In genomic region chr19:7868671-7869452, GRCh38 we compare ENCODE assay signal across 8 cellular contexts. TPM values are rescaled to one million over a fixed set of nuclear protein-coding genes. Genes with fewer than 3 reads are reported as not detected.
DNase-seq lines count a peak whose midpoint lies in the region; ATAC-seq, FAIRE-seq and TF ChIP-seq lines count a peak whose summit lies in the region.

No MANE protein-coding gene starts in this region.

- peaks cover 24 to 39% (median 36%) of the 10 kb centered on the region in 7 donors for H3K4me1 Mint-ChIP-seq in naive thymus-derived CD4-positive, alpha-beta T cell
- H3K4me1 Mint-ChIP-seq in stimulated activated memory B cell treated with anti-CD40 and anti-IgM and Interleukin-4, amounts not matched to agents 10 μg/mL and 1 μg/mL and 100 μg/mL, for 72 hours = peaks cover 53% of the 10 kb centered on the region

- peaks cover 0 to 62% (median 8%) of the 10 kb centered on the region in 5 donors for H3K27me3 Mint-ChIP-seq in naive thymus-derived CD4-positive, alpha-beta T cell
- H3K27me3 Mint-ChIP-seq in stimulated activated memory B cell treated with anti-CD40 and anti-IgM and Interleukin-4, amounts not matched to agents 10 μg/mL and 1 μg/mL and 100 μg/mL, for 72 hours = peaks cover 79% of the 10 kb centered on the region

- peaks cover 0 to 2% of the 10 kb centered on the region in 2 donors for H3K27me3 ChIP-seq in naive thymus-derived CD4-positive, alpha-beta T cell (ENCODE audit: control insufficient read depth in 2 of 2, insufficient read depth in 2 of 2, low read length in 2 of 2)

- peaks cover 0 to 5% (median 0%) of the 10 kb centered on the region in 5 donors for H3K36me3 Mint-ChIP-seq in naive thymus-derived CD4-positive, alpha-beta T cell
- peaks cover 7% of the 10 kb centered on the region for H3K36me3 Mint-ChIP-seq in stimulated activated memory B cell treated with anti-CD40 and anti-IgM and Interleukin-4, amounts not matched to agents 10 μg/mL and 1 μg/mL and 100 μg/mL, for 72 hours

- peak overlapping the region; percentile 69 for H3K27ac ChIP-seq in naive thymus-derived CD4-positive, alpha-beta T cell (ENCODE audit: low read depth, low read length)

- intact Hi-C loops in naive thymus-derived CD4-positive, alpha-beta T cell (cut with micrococcal nuclease) = loop anchor here (1.0 to 5.0 kb wide), 7 partner anchors 16 to 190 kb away; partner anchors contain the start of genes MAP2K7 (in 2 of the 2), SNAPC2 (in 2 of the 2) and TIMM44 (in 1 of the 2)

- peak overlapping the region; percentile 48 for H3K4me3 ChIP-seq in epithelial cell of proximal tubule (ENCODE audit: low read depth, low read length)
- peak overlapping the region; percentile 74 for H3K4me3 ChIP-seq in naive thymus-derived CD4-positive, alpha-beta T cell (ENCODE audit: low read length)

- no peaks in the 10 kb centered on the region for H3K9me3 ChIP-seq in naive thymus-derived CD4-positive, alpha-beta T cell (ENCODE audit: control insufficient read depth in 2 of 3, low read length in 3 of 3)

- POLR2A ChIA-PET in naive thymus-derived CD4-positive, alpha-beta T cell (lab: Charles Lee) = interaction anchor here (0.7 to 1.7 kb wide), 10 partner anchors 11 to 799 kb away, joined by 3 to 16 read pairs (median 4); partner anchors contain the start of genes CERS4, MAP2K7, SNAPC2 and TIMM44

- H3K9me3 Mint-ChIP-seq in naive thymus-derived CD4-positive, alpha-beta T cell = peaks cover 0 to 5% (median 0%) of the 10 kb centered on the region in 11 donors
- H3K9me3 Mint-ChIP-seq in stimulated activated memory B cell treated with anti-CD40 and anti-IgM and Interleukin-4, amounts not matched to agents 10 μg/mL and 1 μg/mL and 100 μg/mL, for 72 hours = peaks cover 16% of the 10 kb centered on the region

- peak; percentile 86 for FAIRE-seq in GM12891 (lab: Jason Lieb, UNC)

- peak overlapping the region; percentile 69 to 87 (median 81) for H3K4me3 Mint-ChIP-seq in naive thymus-derived CD4-positive, alpha-beta T cell
- H3K4me3 Mint-ChIP-seq in stimulated activated memory B cell treated with anti-CD40 and anti-IgM and Interleukin-4, amounts not matched to agents 10 μg/mL and 1 μg/mL and 100 μg/mL, for 72 hours = peak overlapping the region; percentile 78

- no peaks in the 10 kb centered on the region for H3K36me3 ChIP-seq in naive thymus-derived CD4-positive, alpha-beta T cell (ENCODE audit: control insufficient read depth in 2 of 3, insufficient read depth in 3 of 3, low read length in 3 of 3)

- ATAC-seq in HG02763 (IDR thresholded peaks at IDR 0.05; ENCODE audit: unreplicated experiment) = peak; percentile 55
- ATAC-seq in naive thymus-derived CD4-positive, alpha-beta T cell = peak; percentile 83
- peak; percentile 88 for ATAC-seq in stimulated activated memory B cell treated with anti-CD40 and anti-IgM and Interleukin-4, amounts not matched to agents 10 μg/mL and 1 μg/mL and 100 μg/mL, for 72 hours

- peak overlapping the region; percentile 34 to 90 (median 58) for H3K27ac Mint-ChIP-seq in naive thymus-derived CD4-positive, alpha-beta T cell
- peak overlapping the region; percentile 63 for H3K27ac Mint-ChIP-seq in stimulated activated memory B cell treated with anti-CD40 and anti-IgM and Interleukin-4, amounts not matched to agents 10 μg/mL and 1 μg/mL and 100 μg/mL, for 72 hours

- TF ChIP-seq CTCF in epithelial cell of proximal tubule (conservative IDR thresholded peaks at IDR 0.05; ENCODE audit: low read depth, low read length) = peak; percentile 59

- H3K4me1 ChIP-seq in naive thymus-derived CD4-positive, alpha-beta T cell (ENCODE audit: control insufficient read depth in 2 of 2, insufficient read depth in 2 of 2, low read length in 2 of 2) = peaks cover 12 to 19% of the 10 kb centered on the region in 2 donors

- CTCF ChIA-PET in naive thymus-derived CD4-positive, alpha-beta T cell (lab: Charles Lee) = interaction anchor here (0.6 to 2.0 kb wide), 16 partner anchors 8 to 712 kb away, joined by 3 to 13 read pairs (median 4); partner anchors contain the start of genes MAP2K7, SNAPC2 and TGFBR3L

- no peak for TF ChIP-seq POLR2A in GM12891 (IDR thresholded peaks at IDR 0.05; ENCODE audit: low read depth, low read length)

- DNase-seq in GM12891 (ENCODE audit: insufficient read length, low spot score) (peak; percentile 96), NOMO-1 (lab: John Stamatoyannopoulos, UW; ENCODE audit: unreplicated experiment in 2 of 2) (peak; percentile 81 to 85), epithelial cell of proximal tubule (ENCODE audit: low read depth) (no peak), dedifferentiated amniotic fluid mesenchymal stem cell (ENCODE audit: extremely low spot score) (no peak)
- DNase-seq in activated CD8-positive, alpha-beta memory T cell treated with anti-CD3 and anti-CD28 coated beads, Interleukin-2, amount 50 U/mL, for 48 hours = peak; percentile 88
- DNase-seq in naive thymus-derived CD4-positive, alpha-beta T cell = peak in 8 of 9 donors; percentile 51 to 95 (median 89)

TF ChIP-seq in GM12891, 5 proteins besides CTCF, POLR2A, EP300 and RAD21:
- TF ChIP-seq POU2F2 (IDR thresholded peaks at IDR 0.05; ENCODE audit: low read depth, low read length) = 0 out of 2 replicates have a peak, but pooled peaks have one; percentile 17
- TF ChIP-seq TAF1 (IDR thresholded peaks at IDR 0.05; ENCODE audit: low read depth, low read length) = no peak

RNA-seq across cellular contexts. Expression of gene PRR36, which starts 5.3 kb away (rescaled TPM):
- polyA plus RNA-seq in GM12891 (2012; ENCODE audit: low read depth, missing spikeins) = 0.10 TPM
- 0.72 and 0.81 TPM in 2 replicates for total RNA-seq in epithelial cell of proximal tubule
- 1 to 10 TPM in 1 of 5 experiments, under 1 TPM in 3, not detected in 1; 0.08 to 1.2 (median 0.16) TPM for total RNA-seq in naive thymus-derived CD4-positive, alpha-beta T cell
- under 1 TPM; 0.08 to 0.12 TPM for polyA plus RNA-seq in naive thymus-derived CD4-positive, alpha-beta T cell

RNA-seq across cellular contexts. Expression of gene LRRC8E, which starts 19.4 kb away (rescaled TPM):
- 0.06 TPM for polyA plus RNA-seq in GM12891 (2012; ENCODE audit: low read depth, missing spikeins)
- 11.9 and 18.9 TPM in 2 replicates for total RNA-seq in epithelial cell of proximal tubule
- under 1 TPM in 1 of 5 experiments, not detected in 4; 0.24 TPM for total RNA-seq in naive thymus-derived CD4-positive, alpha-beta T cell
- polyA plus RNA-seq in naive thymus-derived CD4-positive, alpha-beta T cell = under 1 TPM in 1 of 2 donors, not detected in 1; 0.53 TPM

RNA-seq across cellular contexts. Expression of gene MAP2K7, which starts 34.8 kb away (rescaled TPM):
- polyA plus RNA-seq in GM12891 (2012; ENCODE audit: low read depth, missing spikeins) = 18.3 TPM
- total RNA-seq in epithelial cell of proximal tubule = 7.6 and 14.6 TPM in 2 replicates
- total RNA-seq in naive thymus-derived CD4-positive, alpha-beta T cell = 100 to 1,000 TPM in 1 of 5 experiments, 10 to 100 TPM in 4; 48.7 to 109 (median 66.5) TPM
- 1 to 10 TPM; 1.8 to 2.0 TPM for polyA plus RNA-seq in naive thymus-derived CD4-positive, alpha-beta T cell

RNA-seq across cellular contexts. Expression of gene EVI5L, which starts 38.8 kb away (rescaled TPM):
- 7.7 TPM for polyA plus RNA-seq in GM12891 (2012; ENCODE audit: low read depth, missing spikeins)
- 6.1 and 9.3 TPM in 2 replicates for total RNA-seq in epithelial cell of proximal tubule
- 10 to 100 TPM in 3 of 5 experiments, 1 to 10 TPM in 2; 7.4 to 12.2 (median 11.4) TPM for total RNA-seq in naive thymus-derived CD4-positive, alpha-beta T cell
- polyA plus RNA-seq in naive thymus-derived CD4-positive, alpha-beta T cell = 1 to 10 TPM; 2.5 to 3.8 TPM

RNA-seq across cellular contexts. Expression of gene TGFBR3L, which starts 45.8 kb away (rescaled TPM):
- polyA plus RNA-seq in GM12891 (2012; ENCODE audit: low read depth, missing spikeins) = 0.36 TPM
- total RNA-seq in epithelial cell of proximal tubule = 1.6 and 16.8 TPM in 2 replicates
- total RNA-seq in naive thymus-derived CD4-positive, alpha-beta T cell = 1 to 10 TPM in 4 of 5 experiments, under 1 TPM in 1; 0.27 to 4.0 (median 1.6) TPM
- not detected for polyA plus RNA-seq in naive thymus-derived CD4-positive, alpha-beta T cell

Comparison
In these comparisons a context has a peak if more than half of its experiments do, and no peak if none do; other contexts are left out.
1. DNase-seq: peak in GM12891 (single experiment), NOMO-1 (2 of 2), activated CD8-positive, alpha-beta memory T cell treated with anti-CD3 and anti-CD28 coated beads, Interleukin-2, amount 50 U/mL, for 48 hours (single experiment) and naive thymus-derived CD4-positive, alpha-beta T cell (8 of 9); none in epithelial cell of proximal tubule (single experiment) and dedifferentiated amniotic fluid mesenchymal stem cell (single experiment).
2. RNA of gene LRRC8E, which starts 19.4 kb away (total RNA-seq): 11.9 to 18.9 TPM in epithelial cell of proximal tubule; 0.24 TPM in naive thymus-derived CD4-positive, alpha-beta T cell; every median in the first group is over 10 times any median in the second.
3. Peak in every context shown above with its lines, with median percentiles within 50 percentile points of each other: ATAC-seq.